Comparison of ENCODE assay signal across 25 cellular contexts in the genomic region with DNA sequence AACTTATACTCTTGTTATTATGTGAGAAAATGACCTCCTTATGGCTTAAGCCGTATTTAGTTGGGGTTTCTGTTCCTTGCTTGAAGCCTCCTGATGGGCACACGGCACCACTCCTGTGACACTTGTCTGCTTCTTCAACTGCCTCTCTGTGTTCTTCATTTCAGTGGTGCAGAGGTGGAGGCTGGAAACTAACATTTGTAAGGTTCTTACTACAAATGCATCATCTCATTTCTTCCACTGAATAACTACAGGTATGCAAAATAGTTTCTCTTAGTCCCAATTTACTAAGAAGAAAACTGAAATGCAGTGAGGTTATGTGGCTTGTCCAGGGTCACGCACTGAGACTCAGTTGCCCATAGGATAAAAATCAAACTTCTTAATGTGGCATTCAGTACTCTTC.
"Had no signal": no experiment of that assay in that cellular context is flagged by ENCODE, and none has a peak within 500 bp of the region (broad histone marks: within the 10 kb centered on the region; RNA-seq: fewer than 3 reads in every experiment).

No MANE protein-coding gene starts in this region.

- H3K36me3 Mint-ChIP-seq: memory B cell, natural killer cell had no signal

- H2AFZ ChIP-seq: hepatocyte had no signal

- H3K4me3 ChIP-seq: gastrocnemius medialis, hepatocyte, lung, ovary, right lobe of liver, thoracic aorta, tibial nerve, upper lobe of left lung had no signal

- H3K9me3 ChIP-seq: gastrocnemius medialis, ovary, right lobe of liver, thoracic aorta, tibial nerve, upper lobe of left lung had no signal

- H3K27ac Mint-ChIP-seq: effector memory CD8-positive, alpha-beta T cell; memory B cell; natural killer cell had no signal

- H3K9me3 Mint-ChIP-seq: effector memory CD8-positive, alpha-beta T cell; memory B cell; natural killer cell had no signal

- H3K4me1 ChIP-seq: right lobe of liver had no signal

- DNase-seq: dermis blood vessel endothelial cell; effector memory CD8-positive, alpha-beta T cell; foreskin fibroblast; gastrocnemius medialis; head of caudate nucleus; kidney; natural killer cell; occipital lobe; ovary; retina; right lobe of liver; small intestine; stimulated activated CD4-positive, alpha-beta T cell treated with anti-CD3 and anti-CD28 coated beads, Interleukin-15, amount 100 ng/mL, for 24 hours; stimulated activated CD4-positive, alpha-beta T cell treated with anti-CD3 and anti-CD28 coated beads, Interleukin-2, amount 100 ng/mL, for 48 hours; stimulated activated naive CD4-positive, alpha-beta T cell treated with Interleukin-2 at 50 U/mL for 16 hours had no signal

- H3K36me3 ChIP-seq: gastrocnemius medialis, ovary, right lobe of liver, thoracic aorta, tibial nerve, upper lobe of left lung had no signal

- FAIRE-seq: colon, endometrium, kidney, small intestine, urothelium cell line had no signal

- H3K27ac ChIP-seq: gastrocnemius medialis, hepatocyte, ovary, right lobe of liver, thoracic aorta, tibial nerve, upper lobe of left lung had no signal

- H3K27me3 ChIP-seq: gastrocnemius medialis, hepatocyte, ovary, right lobe of liver, tibial nerve, upper lobe of left lung had no signal

- H3K79me2 ChIP-seq: hepatocyte had no signal

- H3K4me2 ChIP-seq: hepatocyte had no signal

- H3K4me1 Mint-ChIP-seq: memory B cell had no signal

- H3K4me3 Mint-ChIP-seq: effector memory CD8-positive, alpha-beta T cell; memory B cell; natural killer cell had no signal

- ATAC-seq: effector memory CD8-positive, alpha-beta T cell; gastrocnemius medialis; left lobe of liver; natural killer cell; right lobe of liver had no signal
